In genomic region chr1:86499987-86500593, GRCh38 we compare ENCODE assay signal across 8 cellular contexts. TPM values are rescaled to one million over a fixed set of nuclear protein-coding genes. Genes with fewer than 3 reads are reported as not detected.
DNase-seq lines count a peak whose midpoint lies in the region; ATAC-seq, FAIRE-seq and TF ChIP-seq lines count a peak whose summit lies in the region.

No MANE protein-coding gene starts in this region.

- no peaks in the 10 kb centered on the region for H3K79me2 ChIP-seq in GM23338 (replicated peaks; ENCODE audit: insufficient read depth)
- no peaks in the 10 kb centered on the region for H3K79me2 ChIP-seq in GM12878 (ENCODE audit: control insufficient read depth, insufficient read depth, low read length)

- intact Hi-C loops in GM12878 (cut with micrococcal nuclease; ENCODE audit: unreplicated experiment) (loop anchor here (5.0 to 10.0 kb wide), 4 partner anchors 187 to 585 kb away; partner anchors contain the start of gene SH3GLB1), head of caudate nucleus (cut with DNase I) (loop anchor here (10.0 kb wide), 1 partner anchor 115 kb away; no protein-coding TSS in a partner anchor)

- no peak overlapping the region for H3K9ac ChIP-seq in GM12878 (ENCODE audit: control insufficient read depth, insufficient read depth, low read length)

- H3K27ac ChIP-seq in GM23338 (ENCODE audit: low read depth): no peak overlapping the region
- H3K27ac ChIP-seq in GM12878 (ENCODE audit: control insufficient read depth, insufficient read depth): no peak overlapping the region

- ATAC-seq in GM23338 (no peak), GM12878 (peak; percentile 41; the same call in 1 of the 3 replicates)

- no peak for TF ChIP-seq RAD21 in GM12878 (IDR thresholded peaks at IDR 0.05; ENCODE audit: insufficient read depth, low read depth, low read length)

- H3K27ac Mint-ChIP-seq in GM23338 (no peak overlapping the region), mesothelial cell of epicardium (no peak overlapping the region)

- H3K4me3 Mint-ChIP-seq in GM23338 (no peak overlapping the region), mesothelial cell of epicardium (no peak overlapping the region)

- H3K4me2 ChIP-seq in GM23338: no peak overlapping the region
- H3K4me2 ChIP-seq in GM12878 (ENCODE audit: control insufficient read depth, insufficient read depth): no peak overlapping the region

- H3K9me2 ChIP-seq in GM23338 (ENCODE audit: insufficient read depth): no peaks in the 10 kb centered on the region

- no TSS peak for BruUV-seq in GM12878 (replicated peaks; lab: Mats Ljungman, UMichigan)

- H3K27me3 Mint-ChIP-seq in GM23338 (ENCODE audit: insufficient read depth, low read depth, poor library complexity) (peaks cover 2% of the 10 kb centered on the region), mesothelial cell of epicardium (ENCODE audit: low read depth) (peaks cover 2% of the 10 kb centered on the region)

- H3K4me3 ChIP-seq in GM23338 (no peak overlapping the region), GM12878 (no peak overlapping the region)

- H3K4me1 ChIP-seq in GM23338 (ENCODE audit: insufficient read depth): peaks cover 13% of the 10 kb centered on the region; the same call in 1 of the 2 replicates
- H3K4me1 ChIP-seq in GM12878 (ENCODE audit: control insufficient read depth, insufficient read depth, low read length): no peaks in the 10 kb centered on the region

- H2AFZ ChIP-seq in GM23338 (no peak overlapping the region), GM12878 (ENCODE audit: control insufficient read depth, low read depth, low read length) (no peak overlapping the region)

- H3K27me3 ChIP-seq in GM23338 (ENCODE audit: insufficient read depth) (no peaks in the 10 kb centered on the region), GM12878 (replicated peaks in 1 of 2; ENCODE audit: control insufficient read depth in 2 of 2, insufficient read depth in 2 of 2, low read length in 1 of 2) (peaks cover 0 to 2% of the 10 kb centered on the region in 2 experiments; a peak in 2 of 4 replicates)

- H4K20me1 ChIP-seq in GM23338 (replicated peaks; ENCODE audit: insufficient read depth): no peaks in the 10 kb centered on the region
- H4K20me1 ChIP-seq in GM12878 (ENCODE audit: control insufficient read depth, insufficient read depth): no peaks in the 10 kb centered on the region

- no peak for TF ChIP-seq POLR2A in GM12878 (IDR thresholded peaks at IDR 0.05; ENCODE audit: low read depth, low read length)

- CTCF ChIA-PET in GM12878 (lab: Yijun Ruan, JAX): interaction anchor here (0.7 to 11.1 kb wide), 39 partner anchors 10 to 557 kb away, joined by 3 to 104 read pairs (median 4); partner anchors contain the start of genes ODF2L and SH3GLB1

- H3K9me3 Mint-ChIP-seq in GM23338 (peaks cover 8% of the 10 kb centered on the region), mesothelial cell of epicardium (no peaks in the 10 kb centered on the region)

- no peaks in the 10 kb centered on the region for H3K9me3 ChIP-seq in GM12878 (replicated peaks; ENCODE audit: control insufficient read depth, insufficient read depth, low read length)

- H3K36me3 Mint-ChIP-seq in GM23338 (ENCODE audit: low read depth) (no peaks in the 10 kb centered on the region; the same call in 2 of the 3 replicates), mesothelial cell of epicardium (no peaks in the 10 kb centered on the region)

- SMC1A ChIA-PET in GM12878 (lab: Charles Lee; ENCODE audit: uncharacterized antibody, unreplicated experiment): interaction anchor here (0.8 to 1.5 kb wide), 3 partner anchors 106 to 117 kb away, joined by 3 to 6 read pairs (median 5); no protein-coding TSS in a partner anchor

- H3K36me3 ChIP-seq in GM23338 (ENCODE audit: insufficient read depth): no peaks in the 10 kb centered on the region
- H3K36me3 ChIP-seq in GM12878 (ENCODE audit: control insufficient read depth in 2 of 2, insufficient read depth in 2 of 2, low read length in 1 of 2): no peaks in the 10 kb centered on the region

- WGBS in GM12878 (ENCODE audit: insufficient coverage, insufficient replicate concordance, low lambda C conversion rate, missing lambda C conversion rate): 0% methylated on average over 3 of the region's 3 CpGs

- POLR2A ChIA-PET in GM12878 (lab: Charles Lee): no interaction called here

- no peak for TF ChIP-seq EP300 in GM12878 (IDR thresholded peaks at IDR 0.05; ENCODE audit: borderline replicate concordance in 1 of 2, control insufficient read depth in 1 of 2, low read depth in 2 of 2, low read length in 2 of 2)

- H3K4me1 Mint-ChIP-seq in GM23338 (peaks cover 27% of the 10 kb centered on the region), mesothelial cell of epicardium (peaks cover 33% of the 10 kb centered on the region)

- in situ Hi-C loops in GM12878 (cut with MboI): loop anchor here (5.0 to 25.0 kb wide), 2 partner anchors 118 to 587 kb away; no protein-coding TSS in a partner anchor

- TF ChIP-seq CTCF in GM23338 (conservative IDR thresholded peaks at IDR 0.05; ENCODE audit: low read depth in 2 of 2) (peak in 1 of 2 experiments; percentile 100), GM12878 (IDR thresholded peaks at IDR 0.05 in 2 of 3, conservative IDR thresholded peaks at IDR 0.05 in 1 of 3; ENCODE audit: control insufficient read depth in 2 of 3, extremely low read depth in 1 of 3, insufficient read depth in 1 of 3, low read depth in 3 of 3, low read length in 3 of 3) (peak; percentile 65 to 90 (median 82); a peak in 5 of 6 replicates), mesothelial cell of epicardium (IDR thresholded peaks at IDR 0.05; ENCODE audit: unreplicated experiment) (peak; percentile 99)

- peaks cover 4% of the 10 kb centered on the region; the same call in 1 of the 2 replicates for H3F3A ChIP-seq in GM23338 (replicated peaks; ENCODE audit: low read depth)

- RAD21 ChIA-PET in GM12878 (lab: Charles Lee; ENCODE audit: unreplicated experiment): interaction anchor here (0.9 kb wide), 1 partner anchor 120 kb away, joined by 3 read pairs; no protein-coding TSS in a partner anchor

- no peak for FAIRE-seq in GM12878 (lab: Jason Lieb, UNC)

- DNase-seq in DMS 273 treated with DMSO at 0.1 percent for 48 hours (lab: John Stamatoyannopoulos, UW): peak; percentile 4
- DNase-seq in GM23338 (ENCODE audit: low spot score): peak; percentile 93
- peak; percentile 62 for DNase-seq in NCI-H2171 treated with DMSO at 0.1 percent for 48 hours (lab: John Stamatoyannopoulos, UW)
- DNase-seq in GM12878 (ENCODE audit: low read depth, low spot score): no peak
- DNase-seq in mesothelial cell of epicardium (ENCODE audit: low spot score in 2 of 2, unreplicated experiment in 2 of 2): no peak
- no peak for DNase-seq in HK-2 (ENCODE audit: unreplicated experiment)
- no peak for DNase-seq in cortex of kidney (lab: John Stamatoyannopoulos, UW)
- no peak for DNase-seq in head of caudate nucleus

TF ChIP-seq in GM23338, 12 proteins besides CTCF, POLR2A, EP300 and RAD21 (continues in another document):
- TF ChIP-seq ZNF114 (CRISPR knock-in tag; IDR thresholded peaks at IDR 0.05) (no peak), EZH2 (IDR thresholded peaks at IDR 0.05; ENCODE audit: low read depth, unreplicated experiment) (no peak)

TF ChIP-seq in GM12878, 131 proteins besides CTCF, POLR2A, EP300 and RAD21 (continues in another document):
- TF ChIP-seq FOXM1 (IDR thresholded peaks at IDR 0.05; ENCODE audit: low read depth, low read length): peak; percentile 36; the same call in 1 of the 2 replicates
- TF ChIP-seq BHLHE40 (IDR thresholded peaks at IDR 0.05; ENCODE audit: borderline replicate concordance in 1 of 2, low read depth in 2 of 2, low read length in 1 of 2): 0 out of 4 replicates have a peak, but pooled peaks of 1 of the 2 experiments have one; percentile 18

RNA-seq across cellular contexts. Expression of gene CLCA1, which starts 31.4 kb away (rescaled TPM):
- not detected in 2 replicates for total RNA-seq in GM23338 (2014; rRNA removed; shearing (Covaris generic))
- polyA plus RNA-seq in GM23338 (2016; fragmentation: Nextera tagmentation; extraction: Ambion mirVana): not detected in 2 replicates
- total RNA-seq in GM12878 (2013; cell fraction: nucleolus; rRNA removed): not detected in 2 replicates
- total RNA-seq in GM12878 (2014; rRNA removed): not detected in 2 replicates
- not detected in 2 replicates for total RNA-seq in GM12878 (2014; rRNA removed; fragmentation: Illumina TruSeq; extraction: Trizol)
- 0.13 and 0.27 TPM in 2 replicates for total RNA-seq in GM12878 (2021)
- not detected for polyA plus RNA-seq in GM12878 (2011; ENCODE audit: low read depth)
- not detected in 2 replicates for polyA plus RNA-seq in GM12878 (2011; rRNA removed)
- 0.03 TPM in 1 of 2 replicates, not detected in the other for polyA plus RNA-seq in GM12878 (2011; cell fraction: cytosol; rRNA removed)
- not detected in 2 replicates for polyA plus RNA-seq in GM12878 (2011; cell fraction: nucleus; rRNA removed)
- not detected in 2 replicates for polyA plus RNA-seq in GM12878 (2012)
- polyA plus RNA-seq in GM12878 (2014; fragmentation: Illumina TruSeq; extraction: Trizol): not detected in 2 replicates
- not detected for polyA plus RNA-seq in GM12878 (2014; fragmentation: Nextera tagmentation; extraction: Ambion mirVana)
- polyA plus RNA-seq in GM12878 (2014; rRNA removed): not detected in 2 replicates
- not detected for polyA plus RNA-seq in GM12878 (2016; fragmentation: Nextera tagmentation; extraction: Ambion mirVana)
- polyA minus RNA-seq in GM12878 (2011; rRNA and poly(A)+ RNA removed): not detected in 2 replicates
- polyA minus RNA-seq in GM12878 (2011; cell fraction: cytosol; rRNA and poly(A)+ RNA removed): not detected in 2 replicates
- polyA minus RNA-seq in GM12878 (2011; cell fraction: nucleus; rRNA and poly(A)+ RNA removed): not detected in 2 replicates
- total RNA-seq in mesothelial cell of epicardium: not detected in 3 replicates

RNA-seq across cellular contexts. Expression of gene CLCA4, which starts 46.8 kb away (rescaled TPM):
- not detected in 2 replicates for total RNA-seq in GM23338 (2014; rRNA removed; shearing (Covaris generic))
- polyA plus RNA-seq in GM23338 (2016; fragmentation: Nextera tagmentation; extraction: Ambion mirVana): not detected in 2 replicates
- total RNA-seq in GM12878 (2013; cell fraction: nucleolus; rRNA removed): not detected in 2 replicates
- not detected in 2 replicates for total RNA-seq in GM12878 (2014; rRNA removed)
- total RNA-seq in GM12878 (2014; rRNA removed; fragmentation: Illumina TruSeq; extraction: Trizol): not detected in 2 replicates
- 0.05 TPM in 1 of 2 replicates, not detected in the other for total RNA-seq in GM12878 (2021)
- polyA plus RNA-seq in GM12878 (2011; ENCODE audit: low read depth): not detected
- polyA plus RNA-seq in GM12878 (2011; rRNA removed): not detected in 2 replicates
- polyA plus RNA-seq in GM12878 (2011; cell fraction: cytosol; rRNA removed): not detected in 2 replicates
- polyA plus RNA-seq in GM12878 (2011; cell fraction: nucleus; rRNA removed): not detected in 2 replicates
- polyA plus RNA-seq in GM12878 (2012): not detected in 2 replicates
- polyA plus RNA-seq in GM12878 (2014; fragmentation: Illumina TruSeq; extraction: Trizol): 0.01 TPM in 1 of 2 replicates, not detected in the other
- not detected for polyA plus RNA-seq in GM12878 (2014; fragmentation: Nextera tagmentation; extraction: Ambion mirVana)
- polyA plus RNA-seq in GM12878 (2014; rRNA removed): 0.08 TPM in 1 of 2 replicates, not detected in the other
- not detected for polyA plus RNA-seq in GM12878 (2016; fragmentation: Nextera tagmentation; extraction: Ambion mirVana)
- not detected in 2 replicates for polyA minus RNA-seq in GM12878 (2011; rRNA and poly(A)+ RNA removed)
- polyA minus RNA-seq in GM12878 (2011; cell fraction: cytosol; rRNA and poly(A)+ RNA removed): not detected in 2 replicates
- polyA minus RNA-seq in GM12878 (2011; cell fraction: nucleus; rRNA and poly(A)+ RNA removed): not detected in 2 replicates
- total RNA-seq in mesothelial cell of epicardium: 0.07 TPM in 1 of 3 replicates, not detected in the others

Comparison
In these comparisons a context has a peak if more than half of its experiments do, and no peak if none do; other contexts are left out.
1. DNase-seq: peak in DMS 273 treated with DMSO at 0.1 percent for 48 hours (single experiment), GM23338 (single experiment) and NCI-H2171 treated with DMSO at 0.1 percent for 48 hours (single experiment); none in GM12878 (single experiment), mesothelial cell of epicardium (0 of 2), HK-2 (single experiment), cortex of kidney (single experiment) and head of caudate nucleus (0 of 42).